In the genomic region with DNA sequence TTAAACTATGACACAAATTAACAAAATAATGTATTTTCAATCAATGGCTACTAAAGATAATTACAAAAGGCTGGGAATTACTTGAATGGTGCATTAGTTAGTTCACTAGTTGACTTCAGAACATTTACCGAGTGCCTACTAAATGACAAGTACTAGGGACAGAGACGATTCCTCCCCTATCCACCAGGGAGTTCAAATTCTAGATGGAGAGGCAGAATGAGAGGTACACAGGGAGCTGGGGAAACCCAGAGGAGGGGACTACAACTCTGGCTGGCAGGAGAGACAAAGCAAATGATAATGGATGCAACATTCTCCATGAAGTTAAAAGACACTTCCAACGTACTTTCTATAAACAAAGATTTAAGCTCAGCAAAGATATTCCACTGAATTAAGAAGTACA, we compare ENCODE assay signal across 23 cellular contexts. TPM values are rescaled to one million over a fixed set of nuclear protein-coding genes. Genes with fewer than 3 reads are reported as not detected.
"Had no signal": no experiment of that assay in that cellular context is flagged by ENCODE, and none has a peak within 500 bp of the region (broad histone marks: within the 10 kb centered on the region; RNA-seq: fewer than 3 reads in every experiment).

No MANE protein-coding gene starts in this region.

- H3K9me3 ChIP-seq: SJSA1 had no signal

- DNase-seq: MM.1S, NCI-H1048, NCI-H1105, NCI-H1417, NCI-H1436 treated with DMSO at 0.1 percent for 48 hours, NCI-H1694, NCI-H187 treated with DMSO at 0.1 percent for 48 hours, NCI-H2029 treated with DMSO at 0.1 percent for 48 hours, NCI-H2171 treated with DMSO at 0.1 percent for 48 hours, NCI-H2227 treated with DMSO at 0.1 percent for 48 hours, NCI-H524, NCI-H526 treated with DMSO at 0.1 percent for 48 hours, NCI-H774, Right ventricle myocardium superior, RPMI8226, SIG-M5 had no signal

- H3K4me2 ChIP-seq: KMS-11 had no signal

- H3K4me3 ChIP-seq: K562, SJSA1, SK-N-MC had no signal

- H3K36me3 ChIP-seq: SJSA1 had no signal

- H3K4me3 Mint-ChIP-seq: IgD-negative memory B cell had no signal

- H3K27ac ChIP-seq: HL-60, KMS-11, SJSA1, SK-N-MC had no signal

- H3K4me1 Mint-ChIP-seq: IgD-negative memory B cell had no signal

- H3K4me1 ChIP-seq: SJSA1 had no signal

- ATAC-seq: K562 had no signal

- H3K27me3 ChIP-seq: SJSA1 had no signal

- H3K27ac Mint-ChIP-seq: IgD-negative memory B cell had no signal

- H3K27me3 Mint-ChIP-seq: IgD-negative memory B cell had no signal

RNA-seq across cellular contexts. Expression of a gene that starts 43.1 kb away (rescaled TPM):
- total RNA-seq: M059J had no signal
- polyA plus RNA-seq: IgD-negative memory B cell had no signal
